8 cellular contexts compared by ENCODE assay signal in the genomic region with DNA sequence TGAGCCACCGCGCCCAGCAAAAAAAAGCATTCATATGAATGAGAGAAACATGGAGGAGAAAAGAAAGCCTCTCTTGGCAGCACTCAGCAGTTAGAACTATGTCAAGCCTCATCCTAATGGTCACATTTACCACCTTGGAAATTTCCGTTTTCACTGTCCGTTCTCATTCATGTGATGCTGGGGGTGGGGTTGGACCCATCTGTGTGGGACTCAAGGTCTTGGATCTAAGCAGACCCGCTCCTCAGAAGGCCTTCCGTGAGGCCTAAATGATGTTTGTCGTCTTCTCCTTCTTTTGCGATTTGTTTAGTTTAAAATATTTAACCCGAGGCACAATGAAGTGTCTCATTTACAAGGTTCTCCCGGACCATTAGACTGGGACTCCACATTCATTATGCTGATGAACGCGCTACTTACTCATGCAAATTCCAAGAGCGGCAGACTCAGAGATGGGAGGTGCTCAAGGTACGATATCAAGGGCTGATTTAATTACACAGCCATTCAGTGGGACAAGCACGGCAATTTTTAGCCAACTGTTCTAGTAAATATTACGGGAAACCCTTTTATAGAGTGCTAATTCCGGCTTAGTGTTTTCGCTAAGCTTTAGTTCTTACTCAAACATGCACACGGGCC.
DNase-seq lines count a peak whose midpoint lies in the region; ATAC-seq and TF ChIP-seq lines count a peak whose summit lies in the region.

No MANE protein-coding gene starts in this region.

- H3K27me3 ChIP-seq in iPS-20b (ENCODE audit: insufficient read depth, low read length) (no peaks in the 10 kb centered on the region), thoracic aorta (replicated peaks; ENCODE audit: insufficient read depth) (no peaks in the 10 kb centered on the region)

- no peak for DNase-seq in activated T-cell treated with anti-CD3 and anti-CD28 coated beads, Interleukin-2, amount 50 U/mL, for 4 hours
- no peak for DNase-seq in activated T-cell treated with anti-CD3 and anti-CD28 coated beads, Interleukin-2, amount 50 U/mL, for 1 hour
- no peak for DNase-seq in activated B cell treated with CpG ODN at 0.5 μM for 24 hours
- no peak for DNase-seq in thoracic aorta (ENCODE audit: low spot score)
- DNase-seq in superior temporal gyrus (ENCODE audit: extremely low spot score): no peak
- no peak for DNase-seq in NCI-H1694 treated with DMSO at 0.1 percent for 48 hours (lab: John Stamatoyannopoulos, UW)

- intact Hi-C loops in activated B cell treated with CpG ODN at 0.5 μM for 24 hours (cut with micrococcal nuclease): loop anchor here (5.0 kb wide), 2 partner anchors 77 to 187 kb away; partner anchors contain the start of gene ATXN7L1

- H3K27ac Mint-ChIP-seq in activated B cell treated with CpG ODN at 0.5 μM for 24 hours: peak overlapping the region; percentile 91

- H3K4me3 ChIP-seq in iPS-20b (ENCODE audit: low read length) (peak overlapping the region; percentile 61), thoracic aorta (peak overlapping the region; percentile 76)

- no peaks in the 10 kb centered on the region for H3K27me3 Mint-ChIP-seq in activated T-cell treated with anti-CD3 and anti-CD28 coated beads, Interleukin-2, amount 50 U/mL, for 4 hours (ENCODE audit: low read depth)
- no peaks in the 10 kb centered on the region for H3K27me3 Mint-ChIP-seq in activated B cell treated with CpG ODN at 0.5 μM for 24 hours

- H3K4me1 ChIP-seq in iPS-20b (ENCODE audit: insufficient read depth, low read length): peaks cover 39% of the 10 kb centered on the region
- H3K4me1 ChIP-seq in thoracic aorta (ENCODE audit: control insufficient read depth in 1 of 2, low read depth in 2 of 2): peaks cover 0 to 4% of the 10 kb centered on the region in 2 donors

- peak overlapping the region; percentile 76 for H3K9ac ChIP-seq in iPS-20b (ENCODE audit: low read depth, low read length)

- H3K9me3 ChIP-seq in iPS-20b (ENCODE audit: insufficient read depth, low read depth, low read length) (no peaks in the 10 kb centered on the region), thoracic aorta (no peaks in the 10 kb centered on the region)

- H3K36me3 Mint-ChIP-seq in activated T-cell treated with anti-CD3 and anti-CD28 coated beads, Interleukin-2, amount 50 U/mL, for 4 hours (ENCODE audit: insufficient read depth): peaks cover 3% of the 10 kb centered on the region
- peaks cover 5% of the 10 kb centered on the region for H3K36me3 Mint-ChIP-seq in activated B cell treated with CpG ODN at 0.5 μM for 24 hours (ENCODE audit: low read depth)

- TF ChIP-seq CTCF in activated B cell treated with CpG ODN at 0.5 μM for 24 hours (IDR thresholded peaks at IDR 0.05) (no peak), thoracic aorta (IDR thresholded peaks at IDR 0.05) (no peak)

- H3K36me3 ChIP-seq in iPS-20b (ENCODE audit: insufficient read depth, low read depth, low read length): no peaks in the 10 kb centered on the region
- no peaks in the 10 kb centered on the region for H3K36me3 ChIP-seq in thoracic aorta

- H3K9me3 Mint-ChIP-seq in activated T-cell treated with anti-CD3 and anti-CD28 coated beads, Interleukin-2, amount 50 U/mL, for 4 hours: no peaks in the 10 kb centered on the region
- H3K9me3 Mint-ChIP-seq in activated B cell treated with CpG ODN at 0.5 μM for 24 hours: no peaks in the 10 kb centered on the region

- CTCF ChIA-PET in activated B cell treated with CpG ODN at 0.5 μM for 24 hours (lab: Charles Lee): interaction anchor here (1.1 to 2.0 kb wide), 3 partner anchors 70 to 477 kb away, joined by 3 to 5 read pairs (median 4); no protein-coding TSS in a partner anchor

- H3K4me3 Mint-ChIP-seq in activated T-cell treated with anti-CD3 and anti-CD28 coated beads, Interleukin-2, amount 50 U/mL, for 4 hours: peak overlapping the region; percentile 91
- peak overlapping the region; percentile 90 for H3K4me3 Mint-ChIP-seq in activated B cell treated with CpG ODN at 0.5 μM for 24 hours

- POLR2A ChIA-PET in activated B cell treated with CpG ODN at 0.5 μM for 24 hours (lab: Charles Lee): interaction anchor here (0.6 to 2.3 kb wide), 9 partner anchors 12 to 422 kb away, joined by 3 to 21 read pairs (median 4); partner anchors contain the start of gene SYPL1

- H3K27ac ChIP-seq in iPS-20b (ENCODE audit: low read length) (peak overlapping the region; percentile 77), thoracic aorta (peak overlapping the region in 1 of 2 donors; percentile 40)

- no peak for ATAC-seq in activated T-cell treated with anti-CD3 and anti-CD28 coated beads, Interleukin-2, amount 50 U/mL, for 4 hours
- ATAC-seq in activated B cell treated with CpG ODN at 0.5 μM for 24 hours (ENCODE audit: low read depth) (no peak), thoracic aorta (ENCODE audit: insufficient number of reproducible peaks, low FRiP score, low read depth) (no peak), esophagus mucosa (no peak)

- peaks cover 53% of the 10 kb centered on the region for H3K4me1 Mint-ChIP-seq in activated T-cell treated with anti-CD3 and anti-CD28 coated beads, Interleukin-2, amount 50 U/mL, for 4 hours (ENCODE audit: low read depth)
- H3K4me1 Mint-ChIP-seq in activated B cell treated with CpG ODN at 0.5 μM for 24 hours: peaks cover 40% of the 10 kb centered on the region
